9 cellular contexts compared by ENCODE assay signal in the genomic region with DNA sequence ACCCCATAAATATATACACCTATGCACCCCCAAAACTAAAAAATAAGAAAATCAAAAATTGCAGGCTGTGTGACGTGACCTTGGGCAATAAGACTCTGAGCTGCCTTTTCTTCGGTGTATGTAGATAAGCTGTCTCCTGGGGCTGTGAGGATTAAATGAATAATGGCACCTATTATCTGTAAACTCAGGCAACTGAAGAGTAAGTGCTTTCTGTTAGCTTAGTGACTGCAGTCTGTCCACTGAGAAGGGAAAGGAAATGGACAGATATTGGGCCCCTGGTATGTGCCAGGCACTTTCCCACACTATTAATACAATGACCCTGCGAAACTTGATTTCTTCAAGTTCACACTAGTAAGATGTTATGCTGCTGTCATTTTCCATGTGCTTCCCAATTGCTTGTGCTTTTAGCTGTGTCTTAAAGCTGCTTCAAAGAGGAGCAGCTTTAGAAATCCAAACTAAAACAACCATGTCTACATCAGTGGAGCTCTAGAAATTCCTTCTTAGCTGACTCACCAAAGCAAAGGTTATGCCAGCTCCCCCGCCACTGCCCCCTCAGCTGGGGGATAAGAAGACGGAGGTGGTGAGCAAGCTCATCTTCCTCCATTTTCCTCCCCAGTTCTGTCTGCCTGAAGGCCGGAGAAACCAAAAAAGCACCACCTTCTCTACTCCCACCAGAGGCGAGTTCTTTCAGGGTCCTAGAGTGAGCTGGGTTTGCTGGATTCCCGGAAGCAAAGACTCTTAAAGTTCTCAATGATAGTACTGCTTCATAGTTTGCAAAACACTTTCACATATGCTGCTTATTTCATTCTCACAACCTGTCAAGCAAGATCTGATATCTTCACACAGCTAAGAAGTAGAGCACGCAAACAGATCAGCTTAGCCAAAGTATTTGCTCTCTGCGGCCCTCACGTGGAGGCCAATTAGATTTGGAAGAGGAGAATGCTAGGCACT. TPM values are rescaled to one million over a fixed set of nuclear protein-coding genes. Genes with fewer than 3 reads are reported as not detected.
A peak's percentile ranks its signal among the peaks of the same experiment; 100 is the strongest.
DNase-seq lines count a peak whose midpoint lies in the region; ATAC-seq and TF ChIP-seq lines count a peak whose summit lies in the region.
"Had no signal": no experiment of that assay in that cellular context is flagged by ENCODE, and none has a peak within 500 bp of the region (broad histone marks: within the 10 kb centered on the region; RNA-seq: fewer than 3 reads in every experiment).

No MANE protein-coding gene starts in this region.

- H3K4me1 Mint-ChIP-seq in MCF 10A (ENCODE audit: insufficient read depth, unreplicated experiment), result no peaks in the 10 kb centered on the region

- no peaks in the 10 kb centered on the region; the same call in 1 of the 2 replicates for H3K27me3 ChIP-seq in IMR-90 (ENCODE audit: control insufficient read depth, insufficient read depth, low read length)
- H3K27me3 ChIP-seq in lung (ENCODE audit: control insufficient read depth, insufficient read depth), result no peaks in the 10 kb centered on the region

- peak overlapping the region; percentile 23 for H2BK5ac ChIP-seq in IMR-90 (ENCODE audit: low read depth, low read length, poor library complexity, severe bottlenecking)

- peak overlapping the region; percentile 82; the same call in 2 of the 3 replicates for H2BK15ac ChIP-seq in IMR-90 (ENCODE audit: low read depth, low read length)

- peak overlapping the region; percentile 49 for H2AK9ac ChIP-seq in IMR-90 (replicated peaks; ENCODE audit: low read depth, low read length, poor library complexity)

- H4K5ac ChIP-seq in IMR-90 (ENCODE audit: low read depth, low read length), result peak overlapping the region; percentile 94

- peak overlapping the region; percentile 87 for H2BK20ac ChIP-seq in IMR-90 (ENCODE audit: low read depth, low read length)

- H3K4me2 ChIP-seq in IMR-90 (ENCODE audit: low read depth, low read length), result peak overlapping the region; percentile 74

- BruUV-seq in IMR-90 (replicated peaks; lab: Mats Ljungman, UMichigan) (no TSS peak), MCF 10A (replicated peaks; lab: Mats Ljungman, UMichigan) (no TSS peak)

- ATAC-seq in IMR-90 (ENCODE audit: low read depth) (peak; percentile 70), lung (ENCODE audit: insufficient read depth, low FRiP score) (peak; percentile 70), left colon (no peak)

- peaks cover 24% of the 10 kb centered on the region for H3K36me3 Mint-ChIP-seq in MCF 10A (ENCODE audit: insufficient read depth, unreplicated experiment)

- H3K56ac ChIP-seq in IMR-90 (ENCODE audit: extremely low read depth, insufficient read depth, low read length), result peak overlapping the region; percentile 23; the same call in 1 of the 2 replicates

- 38% methylated on average over 1 of the region's 11 CpGs; no CpG with 5 or more reads in 1 of the 2 experiments for WGBS in IMR-90 (ENCODE audit: extremely low coverage in 2 of 2, insufficient read length in 1 of 2), 2 experiments
- WGBS in lung, 2 donors, result 48 to 67% methylated on average over 11 of the region's 11 CpGs

- H3K27me3 Mint-ChIP-seq in MCF 10A (ENCODE audit: insufficient read depth, unreplicated experiment), result peaks cover 53% of the 10 kb centered on the region

- H4K91ac ChIP-seq in IMR-90 (ENCODE audit: insufficient read depth, low read depth, low read length), result peak overlapping the region; percentile 85

- H2AFZ ChIP-seq in IMR-90 (replicated peaks; ENCODE audit: low read length, poor library complexity), result peak overlapping the region; percentile 64

- H3K9me3 ChIP-seq in IMR-90 (ENCODE audit: control insufficient read depth, insufficient read depth, low read length), result no peaks in the 10 kb centered on the region
- H3K9me3 ChIP-seq in lung (ENCODE audit: control insufficient read depth in 2 of 2, insufficient read depth in 1 of 2, low read length in 1 of 2), result peaks cover 0 to 2% of the 10 kb centered on the region in 2 donors

- H3K9me3 Mint-ChIP-seq in MCF 10A (ENCODE audit: unreplicated experiment), result no peaks in the 10 kb centered on the region

- DNase-seq in ACHN, result peak; percentile 58
- peak; percentile 77 for DNase-seq in IMR-90
- DNase-seq in MCF 10A (ENCODE audit: unreplicated experiment), result peak; percentile 30
- no peak for DNase-seq in lung (ENCODE audit: low spot score)
- no peak for DNase-seq in left colon
- no peak for DNase-seq in GDM1 (lab: John Stamatoyannopoulos, UW)
- DNase-seq in NCI-H1105 (lab: John Stamatoyannopoulos, UW), result no peak
- DNase-seq in NCI-H524 (lab: John Stamatoyannopoulos, UW), result no peak
- DNase-seq: DMS79 had no signal

- peaks cover 13% of the 10 kb centered on the region for H3K4me1 ChIP-seq in IMR-90 (ENCODE audit: control insufficient read depth, insufficient read depth, low read length)
- no peaks in the 10 kb centered on the region for H3K4me1 ChIP-seq in lung (ENCODE audit: control insufficient read depth in 2 of 2, insufficient read depth in 2 of 2, low read length in 2 of 2)

- CTCF ChIA-PET in IMR-90 (lab: Yijun Ruan, JAX), result interaction anchor here (0.6 to 0.8 kb wide), 4 partner anchors 12 to 1385 kb away, joined by 3 to 5 read pairs (median 3); no protein-coding TSS in a partner anchor
- CTCF ChIA-PET in MCF 10A (lab: Yijun Ruan, JAX), result interaction anchor here (0.6 to 1.3 kb wide), 3 partner anchors 9 to 1223 kb away, joined by 3 to 6 read pairs (median 4); no protein-coding TSS in a partner anchor

- H3K4ac ChIP-seq in IMR-90 (ENCODE audit: low read depth, low read length), result peak overlapping the region; percentile 81

- peaks cover 5% of the 10 kb centered on the region; the same call in 1 of the 2 replicates for H3K9me1 ChIP-seq in IMR-90 (ENCODE audit: insufficient read depth, low read length)

- H3K36me3 ChIP-seq in IMR-90 (ENCODE audit: control insufficient read depth, insufficient read depth, low read length), result peaks cover 3% of the 10 kb centered on the region; the same call in 1 of the 2 replicates
- H3K36me3 ChIP-seq in lung (ENCODE audit: control insufficient read depth in 2 of 2, insufficient read depth in 2 of 2, low read length in 2 of 2), result peaks cover 2% of the 10 kb centered on the region in 2 donors

- no peak for TF ChIP-seq CTCF in IMR-90 (conservative IDR thresholded peaks at IDR 0.05; ENCODE audit: low read depth, low read length)
- no peak for TF ChIP-seq CTCF in MCF 10A (IDR thresholded peaks at IDR 0.05; ENCODE audit: unreplicated experiment)
- TF ChIP-seq CTCF in lung (IDR thresholded peaks at IDR 0.05; ENCODE audit: control extremely low read depth, extremely low read depth), result no peak

- POLR2A ChIA-PET in IMR-90 (lab: Charles Lee; ENCODE audit: unreplicated experiment), result interaction anchor here (0.6 to 0.8 kb wide), 2 partner anchors 35 to 239 kb away, joined by 3 to 9 read pairs; a partner anchor contains a TSS
- POLR2A ChIA-PET in MCF 10A (lab: Yijun Ruan, JAX), result interaction anchor here (0.6 to 1.0 kb wide), 3 partner anchors 11 to 210 kb away, joined by 3 read pairs; no protein-coding TSS in a partner anchor

- H3K4me3 Mint-ChIP-seq in MCF 10A (ENCODE audit: unreplicated experiment), result no peak overlapping the region

- in situ Hi-C loops in ACHN (cut with HindIII; ENCODE audit: low pct_ligation_motif_present, low pct_unique_long_range_greater_than_20kb, low sequenced_read_pairs) (no loop called here), IMR-90 (cut with MboI; ENCODE audit: low sequenced_read_pairs) (no loop called here)

- H3K23ac ChIP-seq in IMR-90 (ENCODE audit: low read depth, low read length), result peak overlapping the region; percentile 92; the same call in 1 of the 2 replicates

- peak overlapping the region; percentile 35; the same call in 1 of the 2 replicates for H2AK5ac ChIP-seq in IMR-90 (ENCODE audit: low read depth, low read length)

- H2BK120ac ChIP-seq in IMR-90 (ENCODE audit: low read depth, low read length), result peak overlapping the region; percentile 88

- 0 out of 2 replicates have a peak, but pooled peaks have one; percentile 4 for TF ChIP-seq RAD21 in IMR-90 (IDR thresholded peaks at IDR 0.05; ENCODE audit: low read length)

- peak overlapping the region; percentile 70 for H3K14ac ChIP-seq in IMR-90 (replicated peaks; ENCODE audit: low read depth, low read length)

- no peak overlapping the region for H3K4me3 ChIP-seq in IMR-90 (ENCODE audit: insufficient read depth, low read depth, low read length)
- no peak overlapping the region for H3K4me3 ChIP-seq in lung

- TF ChIP-seq POLR2A in IMR-90 (IDR thresholded peaks at IDR 0.05; ENCODE audit: low read depth, low read length), result no peak

- no peak overlapping the region for H3K27ac Mint-ChIP-seq in MCF 10A (ENCODE audit: low read depth, unreplicated experiment)

- peak overlapping the region; percentile 13; the same call in 1 of the 2 replicates for H3K9ac ChIP-seq in IMR-90 (ENCODE audit: low read depth, low read length)

- dilution Hi-C loops in IMR-90 (cut with HindIII; ENCODE audit: low sequenced_read_pairs, unreplicated experiment), result no loop called here

- H3K27ac ChIP-seq in IMR-90 (ENCODE audit: insufficient read depth, low read length) (peak overlapping the region; percentile 83), lung (ENCODE audit: low read depth in 1 of 2, low read length in 1 of 2) (peak overlapping the region in 1 of 2 donors; percentile 23)

- peak overlapping the region; percentile 88 to 89 for H4K8ac ChIP-seq in IMR-90 (ENCODE audit: low read depth in 2 of 2, low read length in 2 of 2)

- H3K18ac ChIP-seq in IMR-90 (ENCODE audit: low read depth, low read length), result peak overlapping the region; percentile 62

- H3K79me1 ChIP-seq in IMR-90 (ENCODE audit: low read depth in 1 of 2, low read length in 2 of 2), result no peaks in the 10 kb centered on the region

- intact Hi-C loops in IMR-90 (cut with micrococcal nuclease), result loop anchor here (1.0 kb wide), 2 partner anchors 121 to 266 kb away; a partner anchor contains a TSS
- intact Hi-C loops in MCF 10A (cut with micrococcal nuclease), result no loop called here
- intact Hi-C loops in left colon (cut with DNase I, micrococcal nuclease), result no loop called here

- H4K20me1 ChIP-seq in IMR-90 (ENCODE audit: insufficient read depth, low read length), result no peaks in the 10 kb centered on the region

TF ChIP-seq in IMR-90, 13 proteins besides CTCF, POLR2A, EP300 and RAD21 (continues in another document):
- no peak for TF ChIP-seq MAFK (IDR thresholded peaks at IDR 0.05; ENCODE audit: low read depth, low read length)
- 0 out of 2 replicates have a peak, but pooled peaks have one; percentile 11 for TF ChIP-seq BHLHE40 (IDR thresholded peaks at IDR 0.05; ENCODE audit: low read depth, low read length)

RNA-seq across cellular contexts. Expression of a gene that starts 8.8 kb away (rescaled TPM):
- total RNA-seq in IMR-90 (2012; rRNA removed) (not detected in 2 replicates), MCF 10A (2022) (not detected in 2 replicates), lung (not detected), left colon (not detected)
- polyA plus RNA-seq in IMR-90 (2012; rRNA removed) (not detected in 2 replicates), lung (not detected)
- polyA plus RNA-seq in IMR-90 (2012; cell fraction: cytosol; rRNA removed), result not detected in 2 replicates
- polyA plus RNA-seq in IMR-90 (2012; cell fraction: nucleus; rRNA removed; ENCODE audit: low replicate concordance), result not detected in 2 replicates

RNA-seq across cellular contexts. Expression of a gene that starts 35.3 kb away (rescaled TPM):
- total RNA-seq in IMR-90 (2012; rRNA removed), result 75.3 and 87.1 TPM in 2 replicates
- polyA plus RNA-seq in IMR-90 (2012; rRNA removed), result 48.2 and 51.8 TPM in 2 replicates
- polyA plus RNA-seq in IMR-90 (2012; cell fraction: cytosol; rRNA removed), result 17.9 and 28.5 TPM in 2 replicates
- 7.0 and 26.5 TPM in 2 replicates for polyA plus RNA-seq in IMR-90 (2012; cell fraction: nucleus; rRNA removed; ENCODE audit: low replicate concordance)
- 31.9 and 36.3 TPM in 2 replicates for total RNA-seq in MCF 10A (2022)
- total RNA-seq in lung, result 10 to 100 TPM; 35.5 to 69.1 TPM
- 10 to 100 TPM; 38.1 to 38.5 TPM for polyA plus RNA-seq in lung
- total RNA-seq in left colon, result 10 to 100 TPM; 64.0 to 85.0 TPM

Comparison
In these comparisons a context has a peak if more than half of its experiments do, and no peak if none do; other contexts are left out.
1. DNase-seq: peak in ACHN (single experiment), IMR-90 (single experiment) and MCF 10A (single experiment); none in lung (single experiment), left colon (0 of 2), GDM1 (single experiment), NCI-H1105 (single experiment) and NCI-H524 (0 of 2).